9 cellular contexts compared by ENCODE assay signal in the genomic region with DNA sequence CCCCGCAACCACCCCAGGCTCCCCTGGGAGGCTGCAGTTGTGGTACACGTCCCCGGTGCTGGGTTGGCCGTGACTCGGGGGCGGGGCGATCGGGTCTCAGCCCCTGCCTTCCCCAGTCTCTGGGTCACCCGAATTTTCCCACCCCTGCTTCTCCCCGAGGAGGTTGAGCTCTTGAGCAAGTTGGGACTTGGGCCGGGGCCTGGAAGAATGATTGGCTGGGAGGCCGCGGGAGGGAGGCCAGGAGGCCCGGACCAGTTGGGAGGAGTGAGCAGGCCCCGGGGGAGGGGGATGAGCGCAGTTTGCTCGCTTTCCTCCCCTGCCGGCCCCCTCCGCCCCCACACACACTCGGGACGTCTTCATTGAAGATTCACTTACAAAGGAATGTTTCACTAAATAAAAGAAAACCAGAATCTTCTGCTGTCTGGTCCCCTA. TPM values are rescaled to one million over a fixed set of nuclear protein-coding genes. Genes with fewer than 3 reads are reported as not detected.
A peak's percentile ranks its signal among the peaks of the same experiment; 100 is the strongest.
DNase-seq lines count a peak whose midpoint lies in the region; ATAC-seq, FAIRE-seq and TF ChIP-seq lines count a peak whose summit lies in the region.
"Had no signal": no experiment of that assay in that cellular context is flagged by ENCODE, and none has a peak within 500 bp of the region (broad histone marks: within the 10 kb centered on the region; RNA-seq: fewer than 3 reads in every experiment).

No MANE protein-coding gene starts in this region.

- peak overlapping the region; percentile 87 for H3K4me2 ChIP-seq in keratinocyte (ENCODE audit: control insufficient read depth, extremely low read depth, insufficient read depth, low read depth, low read length)

- H3K9ac ChIP-seq in keratinocyte (ENCODE audit: control insufficient read depth, extremely low read depth, insufficient read depth, low read length): peak overlapping the region; percentile 79

- H3K27me3 Mint-ChIP-seq in chondrocyte (ENCODE audit: low read depth): no peaks in the 10 kb centered on the region

- peaks cover 27% of the 10 kb centered on the region for H3K4me1 ChIP-seq in keratinocyte (ENCODE audit: control insufficient read depth, extremely low read depth, insufficient read depth, low read length)

- peaks cover 15% of the 10 kb centered on the region for H3K4me1 Mint-ChIP-seq in chondrocyte (ENCODE audit: low read depth)

- dilution Hi-C loops in keratinocyte (cut with MboI; ENCODE audit: extremely low pct_ligation_motif_present, low sequenced_read_pairs): no loop called here

- DNase-seq in activated effector memory CD4-positive, alpha-beta T cell treated with anti-CD3 and anti-CD28 coated beads, Interleukin-2, amount 50 U/mL, for 16 hours: peak; percentile 63
- no peak for DNase-seq in activated effector memory CD4-positive, alpha-beta T cell treated with Interleukin-2 at 50 U/mL for 16 hours
- DNase-seq in chondrocyte (ENCODE audit: low spot score) (peak; percentile 88), keratinocyte (ENCODE audit: low read depth, low spot score) (no peak), MV-4-11 (lab: John Stamatoyannopoulos, UW) (no peak), NCI-H2081 treated with DMSO at 0.1 percent for 48 hours (lab: John Stamatoyannopoulos, UW) (no peak)
- peak; percentile 40 to 44 for DNase-seq in stimulated activated CD4-positive, alpha-beta T cell treated with anti-CD3 and anti-CD28 coated beads, Interleukin-2, amount 100 ng/mL, for 24 hours
- DNase-seq: DND-41 had no signal

- peak overlapping the region; percentile 67 for H2AFZ ChIP-seq in keratinocyte (ENCODE audit: control insufficient read depth, low read length)

- H3K36me3 Mint-ChIP-seq in chondrocyte (ENCODE audit: low read depth): no peaks in the 10 kb centered on the region

- H3K4me3 ChIP-seq in keratinocyte (ENCODE audit: control insufficient read depth in 2 of 3, extremely low read depth in 1 of 3, insufficient read depth in 2 of 3, low read depth in 1 of 3, low read length in 3 of 3): peak overlapping the region in 2 of 3 experiments; percentile 58 to 60

- TF ChIP-seq CTCF in chondrocyte (IDR thresholded peaks at IDR 0.05) (no peak), keratinocyte (optimal IDR thresholded peaks at IDR 0.05 in 1 of 3, IDR thresholded peaks at IDR 0.05 in 1 of 3, conservative IDR thresholded peaks at IDR 0.05 in 1 of 3; ENCODE audit: extremely low read depth in 1 of 3, insufficient read depth in 2 of 3, low read length in 3 of 3) (no peak)

- no peak overlapping the region for H3K4me3 Mint-ChIP-seq in chondrocyte (ENCODE audit: unreplicated experiment)

- H3K27ac Mint-ChIP-seq in chondrocyte (ENCODE audit: unreplicated experiment): no peak overlapping the region

- H4K20me1 ChIP-seq in keratinocyte (ENCODE audit: control insufficient read depth, extremely low read depth, insufficient read depth, low read length): no peaks in the 10 kb centered on the region

- no peaks in the 10 kb centered on the region for H3K27me3 ChIP-seq in keratinocyte (ENCODE audit: control insufficient read depth, extremely low read depth, insufficient read depth, low read length)

- H3K9me3 Mint-ChIP-seq in chondrocyte (ENCODE audit: low read depth): no peaks in the 10 kb centered on the region

- H3K79me2 ChIP-seq in keratinocyte (ENCODE audit: control insufficient read depth, insufficient read depth, low read length): peaks cover 4% of the 10 kb centered on the region

- ATAC-seq in GM21786 (IDR thresholded peaks at IDR 0.05; ENCODE audit: unreplicated experiment): no peak

- no peaks in the 10 kb centered on the region for H3K9me1 ChIP-seq in keratinocyte (ENCODE audit: control insufficient read depth, extremely low read depth, insufficient read depth, low read length)

- FAIRE-seq in keratinocyte (lab: Jason Lieb, UNC): no peak

- H3K9me3 ChIP-seq in keratinocyte (ENCODE audit: control insufficient read depth, low read depth, low read length): no peaks in the 10 kb centered on the region

- H3K27ac ChIP-seq in keratinocyte (ENCODE audit: control insufficient read depth, insufficient read depth, low read length): peak overlapping the region; percentile 61

- H3K36me3 ChIP-seq in keratinocyte (ENCODE audit: control insufficient read depth in 2 of 2, extremely low read depth in 1 of 2, insufficient read depth in 2 of 2, low read length in 2 of 2): no peaks in the 10 kb centered on the region

RNA-seq across cellular contexts. Expression of gene HEXIM1, which starts 4.5 kb away (rescaled TPM):
- 35.9 to 41.0 TPM (median 36.4 TPM) in 3 replicates for total RNA-seq in chondrocyte
- polyA plus RNA-seq in keratinocyte: 15.3 to 22.2 TPM (median 19.9 TPM) in 3 replicates
- 17.4 TPM for polyA plus RNA-seq in keratinocyte (2011; ENCODE audit: low read depth)
- polyA plus RNA-seq in keratinocyte (2011; cell fraction: cytosol; rRNA removed): 13.2 and 16.9 TPM in 2 replicates
- 55.2 and 57.6 TPM in 2 replicates for polyA plus RNA-seq in keratinocyte (2011; cell fraction: nucleus; rRNA removed)
- polyA plus RNA-seq in keratinocyte (2012; ENCODE audit: low replicate concordance): 20.4 and 40.9 TPM in 2 replicates
- polyA minus RNA-seq in keratinocyte: 6.6 to 11.5 TPM (median 6.8 TPM) in 3 replicates
- 13.8 TPM for polyA minus RNA-seq in keratinocyte (2011; cell fraction: cytosol; rRNA and poly(A)+ RNA removed)
- 12.7 and 19.0 TPM in 2 replicates for polyA minus RNA-seq in keratinocyte (2011; cell fraction: nucleus; rRNA and poly(A)+ RNA removed)

RNA-seq across cellular contexts. Expression of gene ACBD4, which starts 8.3 kb away (rescaled TPM):
- 4.7 to 6.8 TPM (median 5.6 TPM) in 3 replicates for total RNA-seq in chondrocyte
- polyA plus RNA-seq in keratinocyte: 2.6 to 4.4 TPM (median 2.8 TPM) in 3 replicates
- polyA plus RNA-seq in keratinocyte (2011; ENCODE audit: low read depth): 4.6 TPM
- 1.8 and 2.8 TPM in 2 replicates for polyA plus RNA-seq in keratinocyte (2011; cell fraction: cytosol; rRNA removed)
- polyA plus RNA-seq in keratinocyte (2011; cell fraction: nucleus; rRNA removed): 7.9 and 11.8 TPM in 2 replicates
- polyA plus RNA-seq in keratinocyte (2012; ENCODE audit: low replicate concordance): 3.5 and 7.2 TPM in 2 replicates
- 1.3 to 3.9 TPM (median 3.9 TPM) in 3 replicates for polyA minus RNA-seq in keratinocyte
- 5.0 TPM for polyA minus RNA-seq in keratinocyte (2011; cell fraction: cytosol; rRNA and poly(A)+ RNA removed)
- 3.8 and 7.3 TPM in 2 replicates for polyA minus RNA-seq in keratinocyte (2011; cell fraction: nucleus; rRNA and poly(A)+ RNA removed)

RNA-seq across cellular contexts. Expression of gene PLCD3, which starts 11.5 kb away (rescaled TPM):
- 123 to 135 TPM (median 128 TPM) in 3 replicates for total RNA-seq in chondrocyte
- 53.3 to 86.4 TPM (median 75.7 TPM) in 3 replicates for polyA plus RNA-seq in keratinocyte
- 27.6 TPM for polyA plus RNA-seq in keratinocyte (2011; ENCODE audit: low read depth)
- 44.0 and 93.3 TPM in 2 replicates for polyA plus RNA-seq in keratinocyte (2011; cell fraction: cytosol; rRNA removed)
- 46.4 and 64.5 TPM in 2 replicates for polyA plus RNA-seq in keratinocyte (2011; cell fraction: nucleus; rRNA removed)
- 32.9 and 85.2 TPM in 2 replicates for polyA plus RNA-seq in keratinocyte (2012; ENCODE audit: low replicate concordance)
- 77.9 to 252 TPM (median 124 TPM) in 3 replicates for polyA minus RNA-seq in keratinocyte
- 136 TPM for polyA minus RNA-seq in keratinocyte (2011; cell fraction: cytosol; rRNA and poly(A)+ RNA removed)
- polyA minus RNA-seq in keratinocyte (2011; cell fraction: nucleus; rRNA and poly(A)+ RNA removed): 45.5 and 47.5 TPM in 2 replicates

RNA-seq across cellular contexts. Expression of gene HEXIM2, which starts 17.9 kb away (rescaled TPM):
- total RNA-seq in chondrocyte: 3.7 to 7.9 TPM (median 6.4 TPM) in 3 replicates
- 2.3 to 3.4 TPM (median 3.1 TPM) in 3 replicates for polyA plus RNA-seq in keratinocyte
- polyA plus RNA-seq in keratinocyte (2011; ENCODE audit: low read depth): 1.1 TPM
- polyA plus RNA-seq in keratinocyte (2011; cell fraction: cytosol; rRNA removed): 1.3 and 3.0 TPM in 2 replicates
- 1.7 and 2.3 TPM in 2 replicates for polyA plus RNA-seq in keratinocyte (2011; cell fraction: nucleus; rRNA removed)
- polyA plus RNA-seq in keratinocyte (2012; ENCODE audit: low replicate concordance): 1.7 and 3.3 TPM in 2 replicates
- polyA minus RNA-seq in keratinocyte: 0.63 to 2.7 TPM (median 1.4 TPM) in 3 replicates
- polyA minus RNA-seq in keratinocyte (2011; cell fraction: cytosol; rRNA and poly(A)+ RNA removed): 2.1 TPM
- polyA minus RNA-seq in keratinocyte (2011; cell fraction: nucleus; rRNA and poly(A)+ RNA removed): 0.74 and 0.93 TPM in 2 replicates

Comparison
In these comparisons a context has a peak if more than half of its experiments do, and no peak if none do; other contexts are left out.
1. DNase-seq: peak in activated effector memory CD4-positive, alpha-beta T cell treated with anti-CD3 and anti-CD28 coated beads, Interleukin-2, amount 50 U/mL, for 16 hours (single experiment), chondrocyte (single experiment) and stimulated activated CD4-positive, alpha-beta T cell treated with anti-CD3 and anti-CD28 coated beads, Interleukin-2, amount 100 ng/mL, for 24 hours (2 of 2); none in activated effector memory CD4-positive, alpha-beta T cell treated with Interleukin-2 at 50 U/mL for 16 hours (single experiment), keratinocyte (single experiment), MV-4-11 (single experiment) and NCI-H2081 treated with DMSO at 0.1 percent for 48 hours (single experiment).